Comparison of ENCODE assay signal across 8 cellular contexts in the genomic region with DNA sequence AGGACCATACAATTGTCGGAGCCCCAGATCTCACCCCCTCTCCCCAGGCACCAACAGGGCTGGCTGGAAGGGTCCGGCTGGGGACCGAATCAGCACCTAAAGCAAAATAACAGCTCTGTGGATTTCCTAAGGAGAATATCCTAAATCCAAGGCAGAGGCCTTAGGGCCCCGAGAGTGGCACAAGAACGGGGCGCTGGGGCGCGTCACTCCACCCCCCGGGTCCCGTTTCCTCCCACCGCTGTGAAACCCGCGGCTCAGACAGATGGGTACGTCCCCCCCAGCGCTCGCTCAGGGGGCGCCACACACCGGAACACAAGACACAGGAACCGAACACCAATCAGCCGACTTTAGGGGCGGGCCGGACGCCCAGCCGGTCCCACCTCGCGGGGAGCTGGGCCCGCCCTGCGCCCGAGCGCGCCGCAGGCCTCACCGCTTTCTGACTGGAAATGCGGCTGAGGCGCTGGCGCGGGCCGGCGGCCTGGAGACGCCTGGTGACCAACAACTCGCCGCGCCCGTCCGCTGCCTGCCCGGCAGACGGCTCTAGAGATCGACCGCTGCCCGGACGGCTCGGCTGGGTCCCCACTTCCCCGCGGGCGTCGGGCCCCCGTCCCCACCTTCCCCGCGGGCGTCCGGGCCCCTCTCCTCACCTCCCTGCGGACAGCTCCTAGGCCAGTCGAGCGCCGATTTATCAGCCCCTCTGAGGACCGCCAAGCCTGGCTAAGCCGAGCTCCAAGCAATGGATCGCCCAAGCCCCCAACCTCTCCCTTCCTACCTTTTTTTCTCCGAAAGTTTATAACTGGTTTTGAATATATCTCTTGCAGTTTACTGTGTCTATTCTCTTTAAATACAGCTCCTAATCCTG.
DNase-seq lines count a peak whose midpoint lies in the region; ATAC-seq lines count a peak whose summit lies in the region.

A gene with protein sequence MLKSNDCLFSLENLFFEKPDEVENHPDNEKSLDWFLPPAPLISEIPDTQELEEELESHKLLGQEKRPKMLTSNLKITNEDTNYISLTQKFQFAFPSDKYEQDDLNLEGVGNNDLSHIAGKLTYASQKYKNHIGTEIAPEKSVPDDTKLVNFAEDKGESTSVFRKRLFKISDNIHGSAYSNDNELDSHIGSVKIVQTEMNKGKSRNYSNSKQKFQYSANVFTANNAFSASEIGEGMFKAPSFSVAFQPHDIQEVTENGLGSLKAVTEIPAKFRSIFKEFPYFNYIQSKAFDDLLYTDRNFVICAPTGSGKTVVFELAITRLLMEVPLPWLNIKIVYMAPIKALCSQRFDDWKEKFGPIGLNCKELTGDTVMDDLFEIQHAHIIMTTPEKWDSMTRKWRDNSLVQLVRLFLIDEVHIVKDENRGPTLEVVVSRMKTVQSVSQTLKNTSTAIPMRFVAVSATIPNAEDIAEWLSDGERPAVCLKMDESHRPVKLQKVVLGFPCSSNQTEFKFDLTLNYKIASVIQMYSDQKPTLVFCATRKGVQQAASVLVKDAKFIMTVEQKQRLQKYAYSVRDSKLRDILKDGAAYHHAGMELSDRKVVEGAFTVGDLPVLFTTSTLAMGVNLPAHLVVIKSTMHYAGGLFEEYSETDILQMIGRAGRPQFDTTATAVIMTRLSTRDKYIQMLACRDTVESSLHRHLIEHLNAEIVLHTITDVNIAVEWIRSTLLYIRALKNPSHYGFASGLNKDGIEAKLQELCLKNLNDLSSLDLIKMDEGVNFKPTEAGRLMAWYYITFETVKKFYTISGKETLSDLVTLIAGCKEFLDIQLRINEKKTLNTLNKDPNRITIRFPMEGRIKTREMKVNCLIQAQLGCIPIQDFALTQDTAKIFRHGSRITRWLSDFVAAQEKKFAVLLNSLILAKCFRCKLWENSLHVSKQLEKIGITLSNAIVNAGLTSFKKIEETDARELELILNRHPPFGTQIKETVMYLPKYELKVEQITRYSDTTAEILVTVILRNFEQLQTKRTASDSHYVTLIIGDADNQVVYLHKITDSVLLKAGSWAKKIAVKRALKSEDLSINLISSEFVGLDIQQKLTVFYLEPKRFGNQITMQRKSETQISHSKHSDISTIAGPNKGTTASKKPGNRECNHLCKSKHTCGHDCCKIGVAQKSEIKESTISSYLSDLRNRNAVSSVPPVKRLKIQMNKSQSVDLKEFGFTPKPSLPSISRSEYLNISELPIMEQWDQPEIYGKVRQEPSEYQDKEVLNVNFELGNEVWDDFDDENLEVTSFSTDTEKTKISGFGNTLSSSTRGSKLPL (N-terminal part only) (minus strand): TSS at position 687 of the 862 bp plus-strand sequence. CDS start 3,755 bp downstream, outside the sequence.

- peak; percentile 73 for DNase-seq in ACHN
- DNase-seq in NCI-H2107 treated with DMSO at 0.1 percent for 48 hours (lab: John Stamatoyannopoulos, UW; ENCODE audit: unreplicated experiment): peak; percentile 66
- peak; percentile 7 for DNase-seq in activated CD4-positive, alpha-beta T cell treated with anti-CD3 and anti-CD28 coated beads, Interleukin-2, amount 50 U/mL, for 1 hour
- peak; percentile 55 for DNase-seq in effector CD8-positive, alpha-beta T cell (lab: John Stamatoyannopoulos, UW)
- peak; percentile 14 to 33 for DNase-seq in memory B cell (ENCODE audit: low spot score in 2 of 2)
- peak; percentile 49 for DNase-seq in stimulated activated CD8-positive, alpha-beta memory T cell treated with anti-CD3 and anti-CD28 coated beads, Interleukin-12 subunit alpha, Interleukin-12 subunit beta, amount 100 ng/mL, for 4 hours (ENCODE audit: low read depth)

- H3K27ac Mint-ChIP-seq in memory B cell: no peak within 1 kb of the TSS

- peaks cover 4% of the 10 kb centered on the region for H3K4me1 Mint-ChIP-seq in memory B cell

- peak within 1 kb of the TSS; percentile 72 for H3K4me3 Mint-ChIP-seq in memory B cell

- peaks cover 13% of the 10 kb centered on the region for H3K27me3 Mint-ChIP-seq in memory B cell

- no peaks in the 10 kb centered on the region for H3K9me3 Mint-ChIP-seq in memory B cell

- no peaks in the 10 kb centered on the region for H3K36me3 Mint-ChIP-seq in memory B cell

- ATAC-seq in GM18508 (IDR thresholded peaks at IDR 0.05; ENCODE audit: insufficient read depth, unreplicated experiment) (peak; percentile 75), HG02981 (IDR thresholded peaks at IDR 0.05; ENCODE audit: unreplicated experiment) (peak; percentile 83), memory B cell (ENCODE audit: low read depth) (peak; percentile 85)

- in situ Hi-C loops in ACHN (cut with HindIII; ENCODE audit: low pct_ligation_motif_present, low pct_unique_long_range_greater_than_20kb, low sequenced_read_pairs): no loop called here

Comparison
In these comparisons a context has a peak if more than half of its experiments do, and no peak if none do; other contexts are left out.
1. Peak in every context shown above with its lines: DNase-seq and ATAC-seq.
2. DNase-seq: peak in every context shown above with its lines; median percentile 73 in ACHN; 66 in NCI-H2107 treated with DMSO at 0.1 percent for 48 hours; 55 in effector CD8-positive, alpha-beta T cell; 49 in stimulated activated CD8-positive, alpha-beta memory T cell treated with anti-CD3 and anti-CD28 coated beads, Interleukin-12 subunit alpha, Interleukin-12 subunit beta, amount 100 ng/mL, for 4 hours; 24 in memory B cell; 7 in activated CD4-positive, alpha-beta T cell treated with anti-CD3 and anti-CD28 coated beads, Interleukin-2, amount 50 U/mL, for 1 hour.